ENCODE assay signal across 8 cellular contexts in the genomic region with DNA sequence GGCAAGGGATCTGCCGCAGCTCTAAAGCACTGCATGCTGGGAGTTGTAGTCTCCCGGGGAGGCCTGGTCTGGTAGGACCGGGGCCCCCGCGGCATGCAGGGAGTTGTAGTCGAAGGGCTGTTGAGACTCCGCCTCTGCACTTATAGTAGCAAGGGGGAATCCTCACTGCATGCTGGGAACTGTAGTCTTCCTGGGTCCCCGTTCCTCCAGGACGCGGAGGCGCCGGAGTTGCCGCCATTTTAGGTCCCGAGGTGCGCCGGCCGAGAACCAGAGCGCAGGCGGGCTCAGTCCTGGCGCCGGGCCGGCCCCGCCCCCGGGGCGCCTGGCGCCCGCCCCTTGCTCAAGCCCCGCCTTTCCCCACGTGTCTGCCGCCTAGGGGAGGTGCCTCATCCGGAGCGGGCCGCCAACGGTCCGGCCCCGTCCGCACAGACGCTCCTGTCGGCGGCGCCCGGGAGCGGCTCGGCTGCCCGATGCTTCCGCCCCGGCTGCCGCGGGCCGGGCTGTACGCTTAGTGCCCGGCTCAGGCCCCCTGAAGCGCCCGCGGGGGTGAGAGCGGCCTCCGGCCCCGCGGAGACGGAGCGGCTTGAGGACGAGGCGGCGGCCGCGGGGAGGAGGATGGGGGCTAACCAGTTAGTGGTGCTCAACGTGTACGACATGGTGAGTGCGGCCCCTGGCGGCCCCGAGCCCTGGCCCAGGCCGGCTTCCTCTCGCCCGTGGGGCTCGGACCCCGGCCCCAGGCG. TPM values are rescaled to one million over a fixed set of nuclear protein-coding genes. Genes with fewer than 3 reads are reported as not detected.
A peak's percentile ranks its signal among the peaks of the same experiment; 100 is the strongest.
DNase-seq lines count a peak whose midpoint lies in the region; ATAC-seq and TF ChIP-seq lines count a peak whose summit lies in the region.

TSS of gene DESI2 (plus strand) at position 428 of the 740 bp plus-strand sequence. CDS start at position 616, 188 bp downstream.

- peaks cover 12% of the 10 kb centered on the region for H3K36me3 ChIP-seq in HAP-1 (replicated peaks)
- H3K36me3 ChIP-seq in MG63: peaks cover 22% of the 10 kb centered on the region

- TF ChIP-seq CTCF in nephron progenitor cell (IDR thresholded peaks at IDR 0.05): peak; percentile 38

- H3K27me3 Mint-ChIP-seq in nephron progenitor cell (ENCODE audit: low read depth, poor library complexity): peaks cover 15% of the 10 kb centered on the region
- no peaks in the 10 kb centered on the region for H3K27me3 Mint-ChIP-seq in stimulated activated naive CD8-positive, alpha-beta T cell treated with anti-CD3 and anti-CD28 coated beads, Interleukin-15, amount 100 ng/mL, for 72 hours

- in situ Hi-C loops in HAP-1 (cut with MboI; ENCODE audit: low sequenced_read_pairs): no loop called here

- peaks cover 16% of the 10 kb centered on the region for H3K36me3 Mint-ChIP-seq in nephron progenitor cell (ENCODE audit: low read depth)

- peak within 1 kb of the TSS; percentile 67 for H3K4me3 ChIP-seq in HAP-1
- H3K4me3 ChIP-seq in MG63: peak within 1 kb of the TSS; percentile 82

- peak; percentile 96 for ATAC-seq in stimulated activated naive CD8-positive, alpha-beta T cell treated with anti-CD3 and anti-CD28 coated beads, Interleukin-15, amount 100 ng/mL, for 72 hours

- H3K27ac Mint-ChIP-seq in nephron progenitor cell: no peak within 1 kb of the TSS
- peak within 1 kb of the TSS; percentile 90 to 92 for H3K27ac Mint-ChIP-seq in stimulated activated naive CD8-positive, alpha-beta T cell treated with anti-CD3 and anti-CD28 coated beads, Interleukin-15, amount 100 ng/mL, for 72 hours

- DNase-seq in GDM1 (lab: John Stamatoyannopoulos, UW) (peak; percentile 99), HAP-1 (ENCODE audit: low spot score in 2 of 2) (peak; percentile 98 to 99), MG63 (peak; percentile 100), SHP77 treated with DMSO at 0.1 percent for 48 hours (lab: John Stamatoyannopoulos, UW) (peak; percentile 99), fibroblast of the conjunctiva (ENCODE audit: low read depth) (peak; percentile 99), nephron progenitor cell (peak; percentile 95)
- DNase-seq in activated effector memory CD4-positive, alpha-beta T cell treated with anti-CD3 and anti-CD28 coated beads, Interleukin-2, amount 50 U/mL, for 16 hours: peak; percentile 99
- peak; percentile 98 for DNase-seq in stimulated activated naive CD8-positive, alpha-beta T cell treated with anti-CD3 and anti-CD28 coated beads, Interleukin-15, amount 100 ng/mL, for 72 hours

- H3K9me3 ChIP-seq in HAP-1 (no peaks in the 10 kb centered on the region), MG63 (no peaks in the 10 kb centered on the region; the same call in 1 of the 2 replicates)

- H3K9me3 Mint-ChIP-seq in nephron progenitor cell: peaks cover 8% of the 10 kb centered on the region
- peaks cover 0 to 6% of the 10 kb centered on the region in 2 donors for H3K9me3 Mint-ChIP-seq in stimulated activated naive CD8-positive, alpha-beta T cell treated with anti-CD3 and anti-CD28 coated beads, Interleukin-15, amount 100 ng/mL, for 72 hours

- H3K27me3 ChIP-seq in HAP-1 (ENCODE audit: low read depth) (no peaks in the 10 kb centered on the region), MG63 (no peaks in the 10 kb centered on the region)

- peak within 1 kb of the TSS; percentile 86 for H3K4me3 Mint-ChIP-seq in nephron progenitor cell
- H3K4me3 Mint-ChIP-seq in stimulated activated naive CD8-positive, alpha-beta T cell treated with anti-CD3 and anti-CD28 coated beads, Interleukin-15, amount 100 ng/mL, for 72 hours: peak within 1 kb of the TSS; percentile 80 to 89

- H3K4me1 Mint-ChIP-seq in nephron progenitor cell: peaks cover 11% of the 10 kb centered on the region
- peaks cover 22% of the 10 kb centered on the region for H3K4me1 Mint-ChIP-seq in stimulated activated naive CD8-positive, alpha-beta T cell treated with anti-CD3 and anti-CD28 coated beads, Interleukin-15, amount 100 ng/mL, for 72 hours

- H3K4me1 ChIP-seq in HAP-1: peaks cover 15% of the 10 kb centered on the region

RNA-seq across cellular contexts. Expression of gene DESI2, which starts in this region (rescaled TPM):
- 101 and 159 TPM in 2 replicates for total RNA-seq in MG63 (2014; rRNA removed; shearing (Covaris generic); ENCODE audit: low replicate concordance)

Comparison
In these comparisons a context has a peak if more than half of its experiments do, and no peak if none do; other contexts are left out.
1. Peak in every context shown above with its lines: DNase-seq, ATAC-seq and H3K4me3 ChIP-seq.